ENCODE assay signal across 13 cellular contexts in genomic region chr18:59954746-59955145, GRCh38. TPM values are rescaled to one million over a fixed set of nuclear protein-coding genes. Genes with fewer than 3 reads are reported as not detected.
A peak's percentile ranks its signal among the peaks of the same experiment; 100 is the strongest.
DNase-seq lines count a peak whose midpoint lies in the region; ATAC-seq and TF ChIP-seq lines count a peak whose summit lies in the region.
"Had no signal": no experiment of that assay in that cellular context is flagged by ENCODE, and none has a peak within 500 bp of the region (broad histone marks: within the 10 kb centered on the region; RNA-seq: fewer than 3 reads in every experiment).

No MANE protein-coding gene starts in this region.

- peaks cover 83% of the 10 kb centered on the region for H3K4me1 ChIP-seq in OCI-LY1 (ENCODE audit: insufficient read depth, low read length, severe bottlenecking)
- no peaks in the 10 kb centered on the region for H3K4me1 ChIP-seq in smooth muscle cell (ENCODE audit: low read depth)
- H3K4me1 ChIP-seq: ascending aorta, sigmoid colon had no signal

- H3K79me2 ChIP-seq in OCI-LY1 (ENCODE audit: insufficient read depth, low read length) (no peaks in the 10 kb centered on the region), smooth muscle cell (ENCODE audit: low read depth) (no peaks in the 10 kb centered on the region)

- H3K4me3 ChIP-seq in OCI-LY1 (ENCODE audit: low read depth, low read length, poor library complexity, severe bottlenecking) (no peak overlapping the region), choroid plexus epithelial cell (ENCODE audit: low read depth, low read length) (no peak overlapping the region), smooth muscle cell (no peak overlapping the region)
- H3K4me3 ChIP-seq: ascending aorta, sigmoid colon had no signal

- H3K27ac Mint-ChIP-seq in activated CD4-positive, alpha-beta memory T cell treated with anti-CD3 and anti-CD28 coated beads, Interleukin-2, amount 10 ng/mL, durations not matched to agents 7 days and 5 days, result no peak overlapping the region
- H3K27ac Mint-ChIP-seq: natural killer cell treated with Interleukin-12 subunit alpha and Interleukin-12 subunit beta and Interleukin-15 and Interleukin-18, amount 100 ng/mL, for 72 hours had no signal

- DNase-seq in EH (ENCODE audit: low read depth) (peak; percentile 66), choroid plexus epithelial cell (ENCODE audit: low read depth) (peak; percentile 45), smooth muscle cell (lab: John Stamatoyannopoulos, UW; ENCODE audit: unreplicated experiment) (no peak), cortex of kidney (lab: John Stamatoyannopoulos, UW) (no peak)
- no peak for DNase-seq in activated CD4-positive, alpha-beta memory T cell treated with anti-CD3 and anti-CD28 coated beads, Interleukin-2, amount 10 ng/mL, durations not matched to agents 7 days and 5 days
- DNase-seq: activated CD4-positive, alpha-beta T cell treated with anti-CD3 and anti-CD28 coated beads for 4 hours; activated T-cell treated with anti-CD3 and anti-CD28 coated beads, Interleukin-2, amount 50 U/mL, for 4 hours; sigmoid colon had no signal

- TF ChIP-seq CTCF in OCI-LY1 (IDR thresholded peaks at IDR 0.05; ENCODE audit: low read length) (no peak), choroid plexus epithelial cell (conservative IDR thresholded peaks at IDR 0.05; ENCODE audit: low read depth, low read length) (no peak), smooth muscle cell (IDR thresholded peaks at IDR 0.05; ENCODE audit: borderline replicate concordance, insufficient read depth, poor library complexity, severe bottlenecking) (no peak)

- H3K4me2 ChIP-seq in OCI-LY1 (ENCODE audit: low read length), result peak overlapping the region; percentile 43; the same call in 1 of the 2 replicates
- H3K4me2 ChIP-seq in smooth muscle cell, result peak overlapping the region; percentile 16
- H3K4me2 ChIP-seq: KMS-11 had no signal

- CTCF ChIA-PET in activated CD4-positive, alpha-beta memory T cell treated with anti-CD3 and anti-CD28 coated beads, Interleukin-2, amount 10 ng/mL, durations not matched to agents 7 days and 5 days (lab: Charles Lee), result interaction anchor here (1.3 kb wide), 1 partner anchor 54 kb away, joined by 3 read pairs; no protein-coding TSS in a partner anchor

- 53% methylated on average over 2 of the region's 2 CpGs for WGBS in smooth muscle cell (ENCODE audit: low lambda C conversion rate)

- H3K36me3 ChIP-seq in OCI-LY1 (ENCODE audit: insufficient read depth, low read length) (no peaks in the 10 kb centered on the region), smooth muscle cell (ENCODE audit: low read depth) (no peaks in the 10 kb centered on the region)
- H3K36me3 ChIP-seq: ascending aorta, sigmoid colon had no signal

- H3K27me3 ChIP-seq in OCI-LY1 (ENCODE audit: insufficient read depth, low read length) (no peaks in the 10 kb centered on the region), smooth muscle cell (ENCODE audit: low read depth) (peaks cover 3% of the 10 kb centered on the region)
- H3K27me3 ChIP-seq: ascending aorta, sigmoid colon had no signal

- H3K9me3 Mint-ChIP-seq in activated CD4-positive, alpha-beta memory T cell treated with anti-CD3 and anti-CD28 coated beads, Interleukin-2, amount 10 ng/mL, durations not matched to agents 7 days and 5 days, result no peaks in the 10 kb centered on the region
- H3K9me3 Mint-ChIP-seq: activated T-cell treated with anti-CD3 and anti-CD28 coated beads, Interleukin-2, amount 50 U/mL, for 4 hours; natural killer cell treated with Interleukin-12 subunit alpha and Interleukin-12 subunit beta and Interleukin-15 and Interleukin-18, amount 100 ng/mL, for 72 hours had no signal

- no peaks in the 10 kb centered on the region for H4K20me1 ChIP-seq in OCI-LY1 (ENCODE audit: insufficient read depth, low read length)
- H4K20me1 ChIP-seq in smooth muscle cell (ENCODE audit: low read depth), result no peaks in the 10 kb centered on the region

- no peaks in the 10 kb centered on the region for H3F3A ChIP-seq in OCI-LY1 (ENCODE audit: insufficient read depth, low read length)
- H3F3A ChIP-seq in smooth muscle cell (ENCODE audit: low read depth), result no peaks in the 10 kb centered on the region

- H3K36me3 Mint-ChIP-seq in activated CD4-positive, alpha-beta memory T cell treated with anti-CD3 and anti-CD28 coated beads, Interleukin-2, amount 10 ng/mL, durations not matched to agents 7 days and 5 days (ENCODE audit: low read depth), result no peaks in the 10 kb centered on the region
- H3K36me3 Mint-ChIP-seq: natural killer cell treated with Interleukin-12 subunit alpha and Interleukin-12 subunit beta and Interleukin-15 and Interleukin-18, amount 100 ng/mL, for 72 hours had no signal

- peak overlapping the region; percentile 91 for H3K27ac ChIP-seq in OCI-LY1 (ENCODE audit: low read depth, low read length, poor library complexity, severe bottlenecking)
- peak overlapping the region; percentile 44 for H3K27ac ChIP-seq in smooth muscle cell (ENCODE audit: low read depth)
- H3K27ac ChIP-seq: ascending aorta, KMS-11, sigmoid colon had no signal

- H3K9ac ChIP-seq in OCI-LY1 (ENCODE audit: low read length) (peak overlapping the region; percentile 17; the same call in 1 of the 2 replicates), smooth muscle cell (ENCODE audit: low read depth) (no peak overlapping the region)
- H3K9ac ChIP-seq: KMS-11 had no signal

- ATAC-seq in HG02763 (IDR thresholded peaks at IDR 0.05; ENCODE audit: unreplicated experiment), result no peak
- ATAC-seq: activated T-cell treated with anti-CD3 and anti-CD28 coated beads, Interleukin-2, amount 50 U/mL, for 4 hours; natural killer cell treated with Interleukin-12 subunit alpha and Interleukin-12 subunit beta and Interleukin-15 and Interleukin-18, amount 100 ng/mL, for 72 hours had no signal

- H3K4me1 Mint-ChIP-seq in activated CD4-positive, alpha-beta memory T cell treated with anti-CD3 and anti-CD28 coated beads, Interleukin-2, amount 10 ng/mL, durations not matched to agents 7 days and 5 days, result peaks cover 49% of the 10 kb centered on the region

- POLR2A ChIA-PET in activated CD4-positive, alpha-beta memory T cell treated with anti-CD3 and anti-CD28 coated beads, Interleukin-2, amount 10 ng/mL, durations not matched to agents 7 days and 5 days (lab: Charles Lee), result interaction anchor here (1.5 to 3.4 kb wide), 2 partner anchors 11 to 54 kb away, joined by 3 to 22 read pairs; partner anchors contain the start of gene PMAIP1

- H3K9me3 ChIP-seq in OCI-LY1 (ENCODE audit: low read length) (no peaks in the 10 kb centered on the region), smooth muscle cell (replicated peaks; ENCODE audit: low read depth) (no peaks in the 10 kb centered on the region)
- H3K9me3 ChIP-seq: ascending aorta, sigmoid colon had no signal

- no peak overlapping the region for H3K4me3 Mint-ChIP-seq in activated CD4-positive, alpha-beta memory T cell treated with anti-CD3 and anti-CD28 coated beads, Interleukin-2, amount 10 ng/mL, durations not matched to agents 7 days and 5 days
- H3K4me3 Mint-ChIP-seq: activated T-cell treated with anti-CD3 and anti-CD28 coated beads, Interleukin-2, amount 50 U/mL, for 4 hours; natural killer cell treated with Interleukin-12 subunit alpha and Interleukin-12 subunit beta and Interleukin-15 and Interleukin-18, amount 100 ng/mL, for 72 hours had no signal

- no peaks in the 10 kb centered on the region for H3K9me2 ChIP-seq in OCI-LY1 (ENCODE audit: low read depth, low read length)

- H2AFZ ChIP-seq in OCI-LY1 (ENCODE audit: low read length) (0 out of 2 replicates have a peak overlapping the region, but pooled peaks have one; percentile 19), smooth muscle cell (ENCODE audit: low read depth) (no peak overlapping the region)

- H3K27me3 Mint-ChIP-seq in activated CD4-positive, alpha-beta memory T cell treated with anti-CD3 and anti-CD28 coated beads, Interleukin-2, amount 10 ng/mL, durations not matched to agents 7 days and 5 days, result no peaks in the 10 kb centered on the region

RNA-seq across cellular contexts. Expression of gene PMAIP1, which starts 55.0 kb away (rescaled TPM):
- total RNA-seq in smooth muscle cell, result 35.9 and 37.5 TPM in 2 replicates
- 18.0 and 36.7 TPM in 2 replicates for polyA plus RNA-seq in smooth muscle cell
- total RNA-seq in activated CD4-positive, alpha-beta memory T cell treated with anti-CD3 and anti-CD28 coated beads, Interleukin-2, amount 10 ng/mL, durations not matched to agents 7 days and 5 days, result 10 to 100 TPM; 35.3 to 37.7 TPM
- total RNA-seq: ascending aorta had no signal

Comparison
In these comparisons a context has a peak if more than half of its experiments do, and no peak if none do; other contexts are left out.
1. DNase-seq: peak in EH (single experiment) and choroid plexus epithelial cell (single experiment); none in smooth muscle cell (single experiment), activated CD4-positive, alpha-beta memory T cell treated with anti-CD3 and anti-CD28 coated beads, Interleukin-2, amount 10 ng/mL, durations not matched to agents 7 days and 5 days (single experiment) and cortex of kidney (single experiment).